ENCODE assay signal across 8 cellular contexts in genomic region chr19:45862564-45863334, GRCh38. TPM values are rescaled to one million over a fixed set of nuclear protein-coding genes. Genes with fewer than 3 reads are reported as not detected.
DNase-seq lines count a peak whose midpoint lies in the region; ATAC-seq, FAIRE-seq and TF ChIP-seq lines count a peak whose summit lies in the region.

SYMPK (minus strand) TSS chr19:45863147; CDS start chr19:45854495, 8,652 bp downstream.

- H3K27me3 Mint-ChIP-seq in activated CD8-positive, alpha-beta memory T cell treated with anti-CD3 and anti-CD28 coated beads, Interleukin-2, amount 10 ng/mL, durations not matched to agents 7 days and 5 days: peaks cover 34% of the 10 kb centered on the region

- H2AK5ac ChIP-seq in H1 (ENCODE audit: low read depth, low read length) (peak within 1 kb of the TSS; percentile 4; the same call in 1 of the 2 replicates), mesenchymal stem cell (ENCODE audit: low read length, severe bottlenecking) (peak within 1 kb of the TSS; percentile 67)

- H3K9me3 ChIP-seq in NT2/D1 (ENCODE audit: insufficient read depth, low read length) (no peaks in the 10 kb centered on the region), H1 (ENCODE audit: insufficient read depth in 2 of 2, low read depth in 1 of 2, low read length in 1 of 2) (no peaks in the 10 kb centered on the region), mesenchymal stem cell (ENCODE audit: control insufficient read depth, low read length) (no peaks in the 10 kb centered on the region)

- H3K4me2 ChIP-seq in H1 (ENCODE audit: insufficient read depth in 1 of 2, low read depth in 2 of 2, low read length in 2 of 2) (peak within 1 kb of the TSS; percentile 91 to 96), mesenchymal stem cell (ENCODE audit: low read length, poor library complexity, severe bottlenecking) (peak within 1 kb of the TSS; percentile 78)

- H3K4ac ChIP-seq in H1 (replicated peaks; ENCODE audit: insufficient read length, low read depth, low read length) (peak within 1 kb of the TSS; percentile 57), mesenchymal stem cell (ENCODE audit: low read depth in 1 of 2, low read length in 2 of 2) (peak within 1 kb of the TSS; percentile 83 to 98)

- H2AFZ ChIP-seq in H1 (ENCODE audit: low read length): 0 out of 2 replicates have a peak within 1 kb of the TSS, but pooled peaks have one; percentile 33
- peak within 1 kb of the TSS; percentile 84 for H2AFZ ChIP-seq in mesenchymal stem cell (ENCODE audit: low read depth, low read length)

- H3K9ac ChIP-seq in NT2/D1 (ENCODE audit: insufficient read length, low read depth) (peak within 1 kb of the TSS; percentile 93), H1 (replicated peaks in 1 of 4; ENCODE audit: extremely low read depth in 1 of 4, low read depth in 3 of 4, low read length in 3 of 4) (peak within 1 kb of the TSS; percentile 81 to 95 (median 85)), mesenchymal stem cell (ENCODE audit: low read length) (peak within 1 kb of the TSS; percentile 98)

- H4K91ac ChIP-seq in H1 (replicated peaks; ENCODE audit: insufficient read length, low read length) (peak within 1 kb of the TSS; percentile 82), mesenchymal stem cell (ENCODE audit: low read length) (peak within 1 kb of the TSS; percentile 91)

- H3K4me3 ChIP-seq in NT2/D1 (ENCODE audit: insufficient read length, low read depth) (peak within 1 kb of the TSS; percentile 88), H1 (ENCODE audit: extremely low read depth in 1 of 4, insufficient read depth in 2 of 4, low read depth in 3 of 4, low read length in 4 of 4) (peak within 1 kb of the TSS; percentile 81 to 99 (median 90)), mesenchymal stem cell (ENCODE audit: insufficient read depth in 1 of 2, low read depth in 1 of 2, low read length in 2 of 2) (peak within 1 kb of the TSS; percentile 91 to 94)

- CTCF ChIA-PET in activated CD8-positive, alpha-beta memory T cell treated with anti-CD3 and anti-CD28 coated beads, Interleukin-2, amount 10 ng/mL, durations not matched to agents 7 days and 5 days (lab: Charles Lee): interaction anchor here (0.7 to 8.2 kb wide), 21 partner anchors 13 to 488 kb away, joined by 3 to 117 read pairs (median 4); partner anchors contain the start of genes FBXO46, IRF2BP1, MYPOP and SIX5
- CTCF ChIA-PET in H1 (lab: Charles Lee; ENCODE audit: partially characterized antibody): interaction anchor here (0.7 to 12.4 kb wide), 8 partner anchors 9 to 93 kb away, joined by 3 to 208 read pairs (median 6); partner anchors contain the start of genes IRF2BP1 and SIX5

- peaks cover 36% of the 10 kb centered on the region for H3K4me1 Mint-ChIP-seq in activated CD8-positive, alpha-beta memory T cell treated with anti-CD3 and anti-CD28 coated beads, Interleukin-2, amount 10 ng/mL, durations not matched to agents 7 days and 5 days

- peaks cover 17% of the 10 kb centered on the region for H3K23me2 ChIP-seq in H1 (ENCODE audit: low read depth, low read length)

- H3K36me3 ChIP-seq in NT2/D1 (ENCODE audit: insufficient read depth, insufficient read length, low read length) (peaks cover 22% of the 10 kb centered on the region), H1 (ENCODE audit: control insufficient read depth in 2 of 4, insufficient read depth in 4 of 4, low read length in 3 of 4) (peaks cover 0 to 9% (median 7%) of the 10 kb centered on the region in 4 experiments; a peak in 5 of 8 replicates), mesenchymal stem cell (ENCODE audit: control insufficient read depth in 1 of 2, insufficient read depth in 2 of 2, low read depth in 1 of 2, low read length in 2 of 2) (peaks cover 20 to 21% of the 10 kb centered on the region in 2 experiments)

- no peak for TF ChIP-seq RAD21 in H1 (IDR thresholded peaks at IDR 0.05 in 1 of 2, conservative IDR thresholded peaks at IDR 0.05 in 1 of 2; ENCODE audit: low read depth in 2 of 2, low read length in 2 of 2)

- no peaks in the 10 kb centered on the region for H3K9me3 Mint-ChIP-seq in activated CD8-positive, alpha-beta memory T cell treated with anti-CD3 and anti-CD28 coated beads, Interleukin-2, amount 10 ng/mL, durations not matched to agents 7 days and 5 days (ENCODE audit: low read depth)

- H3K27ac Mint-ChIP-seq in activated CD8-positive, alpha-beta memory T cell treated with anti-CD3 and anti-CD28 coated beads, Interleukin-2, amount 10 ng/mL, durations not matched to agents 7 days and 5 days: peak within 1 kb of the TSS; percentile 99

- peak; percentile 100 for DNase-seq in COLO829 (ENCODE audit: low spot score)
- DNase-seq in HUDEP-2 (lab: John Stamatoyannopoulos, UW; ENCODE audit: unreplicated experiment in 76 of 76): peak; percentile 74 to 100 (median 99)
- DNase-seq in NT2/D1 (ENCODE audit: low read depth, low spot score): peak; percentile 93
- DNase-seq in activated CD8-positive, alpha-beta memory T cell treated with anti-CD3 and anti-CD28 coated beads, Interleukin-2, amount 10 ng/mL, durations not matched to agents 7 days and 5 days: peak; percentile 100
- peak; percentile 96 to 97 for DNase-seq in H1 (ENCODE audit: low read depth in 1 of 2, low spot score in 2 of 2)
- peak; percentile 99 for DNase-seq in mesenchymal stem cell
- DNase-seq in stimulated activated CD8-positive, alpha-beta memory T cell treated with anti-CD3 and anti-CD28 coated beads, Interleukin-12 subunit alpha, Interleukin-12 subunit beta, amount 100 ng/mL, for 4 hours (ENCODE audit: low read depth): peak; percentile 96

- no peak within 1 kb of the TSS for H2BK20ac ChIP-seq in H1 (ENCODE audit: low read length)

- H3K27ac ChIP-seq in H1 (ENCODE audit: low read depth, low read length): peak within 1 kb of the TSS; percentile 90
- peak within 1 kb of the TSS; percentile 90 for H3K27ac ChIP-seq in mesenchymal stem cell (ENCODE audit: low read length, poor library complexity, severe bottlenecking)

- H3K79me2 ChIP-seq in H1 (ENCODE audit: control insufficient read depth in 1 of 2, insufficient read depth in 2 of 2, low read length in 2 of 2): peaks cover 3 to 73% of the 10 kb centered on the region in 2 experiments; a peak in 2 of 4 replicates

- H4K20me1 ChIP-seq in H1 (replicated peaks in 1 of 2; ENCODE audit: control insufficient read depth in 1 of 2, insufficient read depth in 2 of 2, low read length in 2 of 2): peaks cover 2 to 8% of the 10 kb centered on the region in 2 experiments

- POLR2A ChIA-PET in H1 (lab: Charles Lee; ENCODE audit: partially characterized antibody): interaction anchor here (0.6 to 13.7 kb wide), 18 partner anchors 9 to 146 kb away, joined by 3 to 277 read pairs (median 4); partner anchors contain the start of genes IRF2BP1, MYPOP, RSPH6A and SIX5

- H3K4me3 Mint-ChIP-seq in activated CD8-positive, alpha-beta memory T cell treated with anti-CD3 and anti-CD28 coated beads, Interleukin-2, amount 10 ng/mL, durations not matched to agents 7 days and 5 days: peak within 1 kb of the TSS; percentile 98

- H3K14ac ChIP-seq in H1 (ENCODE audit: insufficient read length): no peak within 1 kb of the TSS
- H3K14ac ChIP-seq in mesenchymal stem cell (ENCODE audit: low read length in 2 of 2): peak within 1 kb of the TSS in 1 of 2 experiments; percentile 80

- H3K18ac ChIP-seq in H1 (ENCODE audit: extremely low read depth, low read length): peak within 1 kb of the TSS; percentile 68
- peak within 1 kb of the TSS; percentile 94 to 97 for H3K18ac ChIP-seq in mesenchymal stem cell (ENCODE audit: low read depth in 1 of 2, low read length in 2 of 2)

- TF ChIP-seq CTCF in H1 (IDR thresholded peaks at IDR 0.05; ENCODE audit: control extremely low read depth in 1 of 3, insufficient read depth in 1 of 3, low read depth in 1 of 3, low read length in 3 of 3): no peak

- H3K27me3 ChIP-seq in NT2/D1 (ENCODE audit: insufficient read depth, insufficient read length) (no peaks in the 10 kb centered on the region), H1 (replicated peaks in 1 of 4; ENCODE audit: control insufficient read depth in 3 of 4, extremely low read depth in 1 of 4, insufficient read depth in 3 of 4, low read length in 3 of 4) (no peaks in the 10 kb centered on the region; a peak in 1 of 7 replicates), mesenchymal stem cell (ENCODE audit: control insufficient read depth in 1 of 2, insufficient read depth in 1 of 2, low read length in 2 of 2) (peaks cover 33 to 40% of the 10 kb centered on the region in 2 experiments)

- TF ChIP-seq POLR2A in H1 (IDR thresholded peaks at IDR 0.05; ENCODE audit: control extremely low read depth in 1 of 2, low read depth in 2 of 2, low read length in 2 of 2): peak; percentile 80 to 90

- H3K23ac ChIP-seq in H1 (ENCODE audit: insufficient read length) (no peak within 1 kb of the TSS), mesenchymal stem cell (ENCODE audit: low read length in 2 of 2) (peak within 1 kb of the TSS; percentile 81 to 96)

- peak within 1 kb of the TSS; percentile 70 for H3K56ac ChIP-seq in H1 (replicated peaks; ENCODE audit: insufficient read length, low read depth, low read length)

- H2BK12ac ChIP-seq in H1 (ENCODE audit: low read depth, low read length) (peak within 1 kb of the TSS; percentile 88; the same call in 1 of the 2 replicates), mesenchymal stem cell (ENCODE audit: low read length in 2 of 2) (peak within 1 kb of the TSS in 1 of 2 experiments; percentile 52)

- TF ChIP-seq EP300 in H1 (IDR thresholded peaks at IDR 0.05; ENCODE audit: borderline replicate concordance in 1 of 2, low read depth in 2 of 2, low read length in 2 of 2): no peak

- H4K8ac ChIP-seq in H1 (ENCODE audit: extremely low read depth, insufficient read depth, low read length): peak within 1 kb of the TSS; percentile 97
- peak within 1 kb of the TSS; percentile 90 for H4K8ac ChIP-seq in mesenchymal stem cell (ENCODE audit: low read length)

- WGBS in H1 (ENCODE audit: extremely low coverage in 1 of 2, insufficient coverage in 1 of 2, insufficient read length in 1 of 2, insufficient replicate concordance in 2 of 2, low coverage in 1 of 2, low lambda C conversion rate in 2 of 2, missing lambda C conversion rate in 1 of 2), 2 experiments: 1% methylated on average over 63 of the region's 65 CpGs; no CpG with 5 or more reads in 1 of the 2 experiments
- WGBS in mesenchymal stem cell: under 1% methylated on average over 58 of the region's 65 CpGs

- H4K5ac ChIP-seq in H1 (ENCODE audit: insufficient read length, low read depth, low read length): peak within 1 kb of the TSS; percentile 56

- peak; percentile 86 for FAIRE-seq in H1 (lab: Jason Lieb, UNC)

- peaks cover 21% of the 10 kb centered on the region for H3K36me3 Mint-ChIP-seq in activated CD8-positive, alpha-beta memory T cell treated with anti-CD3 and anti-CD28 coated beads, Interleukin-2, amount 10 ng/mL, durations not matched to agents 7 days and 5 days

- H2BK120ac ChIP-seq in H1 (replicated peaks; ENCODE audit: low read depth, low read length) (no peak within 1 kb of the TSS), mesenchymal stem cell (ENCODE audit: low read depth, low read length) (peak within 1 kb of the TSS; percentile 85)

- peak; percentile 77 for ATAC-seq in GM21367 (IDR thresholded peaks at IDR 0.05; ENCODE audit: unreplicated experiment)
- peak; percentile 96 for ATAC-seq in activated CD8-positive, alpha-beta memory T cell treated with anti-CD3 and anti-CD28 coated beads, Interleukin-2, amount 10 ng/mL, durations not matched to agents 7 days and 5 days

- H3K79me1 ChIP-seq in H1 (ENCODE audit: low read depth, low read length) (peaks cover 12% of the 10 kb centered on the region; the same call in 1 of the 2 replicates), mesenchymal stem cell (replicated peaks; ENCODE audit: low read length, poor library complexity, severe bottlenecking) (peaks cover 7% of the 10 kb centered on the region)

- H2BK5ac ChIP-seq in H1 (ENCODE audit: low read depth, low read length) (peak within 1 kb of the TSS; percentile 89), mesenchymal stem cell (ENCODE audit: low read depth, low read length, poor library complexity, severe bottlenecking) (peak within 1 kb of the TSS; percentile 49)

- H2BK15ac ChIP-seq in H1 (ENCODE audit: low read length) (no peak within 1 kb of the TSS; the same call in 1 of the 2 replicates), mesenchymal stem cell (ENCODE audit: low read depth, poor library complexity, severe bottlenecking) (peak within 1 kb of the TSS; percentile 100)

- H3K4me1 ChIP-seq in NT2/D1 (ENCODE audit: insufficient read depth, insufficient read length): peaks cover 6% of the 10 kb centered on the region
- H3K4me1 ChIP-seq in H1 (replicated peaks in 1 of 4; ENCODE audit: control insufficient read depth in 3 of 4, insufficient read depth in 4 of 4, low read length in 3 of 4): peaks cover 0 to 18% (median 8%) of the 10 kb centered on the region in 4 experiments; a peak in 6 of 7 replicates
- H3K4me1 ChIP-seq in mesenchymal stem cell (ENCODE audit: control insufficient read depth, insufficient read depth, low read depth, low read length): peaks cover 9% of the 10 kb centered on the region

RNA-seq across cellular contexts. Expression of gene SYMPK, which starts in this region (rescaled TPM):
- total RNA-seq in activated CD8-positive, alpha-beta memory T cell treated with anti-CD3 and anti-CD28 coated beads, Interleukin-2, amount 10 ng/mL, durations not matched to agents 7 days and 5 days: 100 to 1,000 TPM; 119 to 125 TPM
- total RNA-seq in H1 (2021; fragmentation: NEBNext Ultra II Directional; extraction: Animal tissue kit (Norgen Biotek cat#: 25700)): 81.5 and 93.6 TPM in 2 replicates
- polyA plus RNA-seq in H1 (2011; rRNA removed): 99.5 and 142 TPM in 2 replicates
- 82.5 TPM for polyA plus RNA-seq in H1 (2011; cell fraction: cytosol; rRNA removed)
- polyA plus RNA-seq in H1 (2011; cell fraction: nucleus; rRNA removed): 217 TPM
- polyA plus RNA-seq in H1 (2012, experiment 1 of 2): 87.2 to 105 TPM (median 88.9 TPM) in 4 replicates
- polyA plus RNA-seq in H1 (2012, experiment 2 of 2): 66.3 TPM
- 57.3 TPM for polyA plus RNA-seq in H1 (2013, experiment 1 of 2)
- polyA plus RNA-seq in H1 (2013, experiment 2 of 2): 50.3 TPM
- 121 and 131 TPM in 2 replicates for polyA minus RNA-seq in H1 (2011; rRNA and poly(A)+ RNA removed)
- 65.9 TPM for polyA minus RNA-seq in H1 (2011; cell fraction: cytosol; rRNA and poly(A)+ RNA removed)
- 67.6 TPM for polyA minus RNA-seq in H1 (2011; cell fraction: nucleus; rRNA and poly(A)+ RNA removed)
- 38.9 TPM for polyA plus RNA-seq in mesenchymal stem cell (2013, experiment 1 of 2)
- polyA plus RNA-seq in mesenchymal stem cell (2013, experiment 2 of 2): 39.9 TPM

Comparison
In these comparisons a context has a peak if more than half of its experiments do, and no peak if none do; other contexts are left out.
1. Peak in every context shown above with its lines: DNase-seq, ATAC-seq, H3K4me3 ChIP-seq and H3K27ac ChIP-seq.